In genomic region chr10:80805343-80806020, GRCh38 we compare ENCODE assay signal across 17 cellular contexts.
DNase-seq lines count a peak whose midpoint lies in the region; ATAC-seq, FAIRE-seq and TF ChIP-seq lines count a peak whose summit lies in the region.
"Had no signal": no experiment of that assay in that cellular context is flagged by ENCODE, and none has a peak within 500 bp of the region (broad histone marks: within the 10 kb centered on the region; RNA-seq: fewer than 3 reads in every experiment).

No MANE protein-coding gene starts in this region.

- no peak overlapping the region for H3K23ac ChIP-seq in H9 (ENCODE audit: insufficient read length, low read depth, low read length)
- H3K23ac ChIP-seq in mesendoderm (ENCODE audit: low read length), result no peak overlapping the region

- no peak overlapping the region for H3K27ac ChIP-seq in H9 (ENCODE audit: insufficient read length, low read depth, low read length)
- H3K27ac ChIP-seq in K562 (ENCODE audit: extremely low read depth, low read depth, low read length), result no peak overlapping the region
- H3K27ac ChIP-seq in mesendoderm (ENCODE audit: low read depth, low read length), result no peak overlapping the region
- H3K27ac ChIP-seq in GM23248, result no peak overlapping the region
- H3K27ac ChIP-seq: BLaER1 treated with 17β-estradiol and CSF1 and Interleukin-3, amounts not matched to agents 10 nM and 100 nM; HL-60 had no signal

- H3K4me3 Mint-ChIP-seq in H9, result no peak overlapping the region
- H3K4me3 Mint-ChIP-seq: B cell; CD8-positive, alpha-beta T cell had no signal

- in situ Hi-C loops in K562 (cut with MboI), result no loop called here
- in situ Hi-C loops in GM23248 (cut with MboI), result no loop called here

- no peaks in the 10 kb centered on the region for H3K9me2 ChIP-seq in GM23248 (ENCODE audit: insufficient read depth)

- peaks cover 6 to 22% (median 16%) of the 10 kb centered on the region in 3 experiments; a peak in 5 of 7 replicates for H3K36me3 Mint-ChIP-seq in H9 (ENCODE audit: insufficient read depth in 1 of 3, low read depth in 3 of 3)
- H3K36me3 Mint-ChIP-seq: CD8-positive, alpha-beta T cell had no signal

- no peaks in the 10 kb centered on the region for H3K4me1 ChIP-seq in H9 (ENCODE audit: insufficient read depth, low read length)
- H3K4me1 ChIP-seq in K562 (replicated peaks in 1 of 2; ENCODE audit: control insufficient read depth in 2 of 2, insufficient read depth in 2 of 2, low read length in 2 of 2), result no peaks in the 10 kb centered on the region
- H3K4me1 ChIP-seq in mesendoderm (ENCODE audit: control insufficient read depth, low read depth, low read length), result no peaks in the 10 kb centered on the region
- H3K4me1 ChIP-seq in GM23248 (ENCODE audit: insufficient read depth), result no peaks in the 10 kb centered on the region
- H3K4me1 ChIP-seq: BLaER1 treated with 17β-estradiol and CSF1 and Interleukin-3, amounts not matched to agents 10 nM and 100 nM had no signal

- no peak overlapping the region for H3T11ph ChIP-seq in H9 (ENCODE audit: low read length)

- H3K4me3 ChIP-seq in K562, result no peak overlapping the region
- H3K4me3 ChIP-seq in mesendoderm (ENCODE audit: low read length), result no peak overlapping the region
- H3K4me3 ChIP-seq in GM23248, result no peak overlapping the region
- H3K4me3 ChIP-seq: BLaER1 treated with 17β-estradiol and CSF1 and Interleukin-3, amounts not matched to agents 10 nM and 100 nM had no signal

- H4K20me1 ChIP-seq in H9 (ENCODE audit: control insufficient read depth, insufficient read depth, insufficient read length), result no peaks in the 10 kb centered on the region
- H4K20me1 ChIP-seq in K562 (replicated peaks; ENCODE audit: control insufficient read depth, insufficient read depth, low read length), result no peaks in the 10 kb centered on the region
- no peaks in the 10 kb centered on the region for H4K20me1 ChIP-seq in GM23248 (ENCODE audit: insufficient read depth)
- H4K20me1 ChIP-seq: BLaER1 treated with 17β-estradiol and CSF1 and Interleukin-3, amounts not matched to agents 10 nM and 100 nM had no signal

- H3K9ac ChIP-seq in H9 (ENCODE audit: extremely low read depth, insufficient read length, low read length) (no peak overlapping the region), K562 (ENCODE audit: insufficient read depth in 1 of 2, low read depth in 2 of 2, low read length in 2 of 2) (no peak overlapping the region), mesendoderm (ENCODE audit: low read length) (no peak overlapping the region), GM23248 (no peak overlapping the region)
- H3K9ac ChIP-seq: BLaER1 treated with 17β-estradiol and CSF1 and Interleukin-3, amounts not matched to agents 10 nM and 100 nM had no signal

- no peak overlapping the region for H4K8ac ChIP-seq in H9 (replicated peaks; ENCODE audit: insufficient read length, low read depth, low read length)
- no peak overlapping the region for H4K8ac ChIP-seq in mesendoderm (ENCODE audit: low read depth, low read length)

- no peak overlapping the region for H2BK120ac ChIP-seq in H9 (ENCODE audit: low read depth, low read length, poor library complexity, severe bottlenecking)
- peak overlapping the region; percentile 73 for H2BK120ac ChIP-seq in mesendoderm (ENCODE audit: low read depth, low read length)

- H3K56ac ChIP-seq in H9 (ENCODE audit: insufficient read length, low read depth, low read length) (no peak overlapping the region), mesendoderm (ENCODE audit: low read length) (no peak overlapping the region)

- H4K91ac ChIP-seq in H9 (ENCODE audit: insufficient read length, low read depth, low read length), result no peak overlapping the region

- H3K79me1 ChIP-seq in H9 (ENCODE audit: insufficient read depth, low read depth, low read length, poor library complexity, severe bottlenecking) (no peaks in the 10 kb centered on the region), mesendoderm (ENCODE audit: low read length) (no peaks in the 10 kb centered on the region)

- no peak for TF ChIP-seq RAD21 in K562 (CRISPR knock-in tag; conservative IDR thresholded peaks at IDR 0.05 in 1 of 2, IDR thresholded peaks at IDR 0.05 in 1 of 2)

- POLR2A ChIA-PET in K562 (lab: Yijun Ruan, JAX), result interaction anchor here (0.7 to 1.1 kb wide), 2 partner anchors 20 to 1253 kb away, joined by 3 read pairs; no protein-coding TSS in a partner anchor

- no peak overlapping the region for H3K4me2 ChIP-seq in H9 (ENCODE audit: insufficient read depth, insufficient read length, low read length)
- H3K4me2 ChIP-seq in K562 (ENCODE audit: insufficient read depth, low read length), result no peak overlapping the region
- no peak overlapping the region for H3K4me2 ChIP-seq in mesendoderm (ENCODE audit: low read length)
- no peak overlapping the region for H3K4me2 ChIP-seq in GM23248 (ENCODE audit: unreplicated experiment)
- H3K4me2 ChIP-seq: BLaER1 treated with 17β-estradiol and CSF1 and Interleukin-3, amounts not matched to agents 10 nM and 100 nM had no signal

- H3K36me3 ChIP-seq in K562 (ENCODE audit: control insufficient read depth, insufficient read depth, low read length) (no peaks in the 10 kb centered on the region), mesendoderm (ENCODE audit: control insufficient read depth, insufficient read depth, low read length) (no peaks in the 10 kb centered on the region), GM23248 (ENCODE audit: low read depth) (no peaks in the 10 kb centered on the region)
- H3K36me3 ChIP-seq: BLaER1 treated with 17β-estradiol and CSF1 and Interleukin-3, amounts not matched to agents 10 nM and 100 nM had no signal

- no peak overlapping the region for H2BK20ac ChIP-seq in H9 (ENCODE audit: low read depth, low read length, poor library complexity, severe bottlenecking)

- no peak for TF ChIP-seq EP300 in K562 (IDR thresholded peaks at IDR 0.05; ENCODE audit: low read length)

- H3K9me3 ChIP-seq in H9 (ENCODE audit: control insufficient read depth, low read depth, low read length), result peaks cover 8% of the 10 kb centered on the region
- H3K9me3 ChIP-seq in K562 (replicated peaks; ENCODE audit: control insufficient read depth, insufficient read depth, low read depth, low read length), result peaks cover 2% of the 10 kb centered on the region; the same call in 1 of the 2 replicates
- no peaks in the 10 kb centered on the region for H3K9me3 ChIP-seq in GM23248 (ENCODE audit: low read depth)

- no peak for TF ChIP-seq POLR2A in K562 (conservative IDR thresholded peaks at IDR 0.05)

- H3K79me2 ChIP-seq in H9 (ENCODE audit: insufficient read depth, low read length) (no peaks in the 10 kb centered on the region), K562 (ENCODE audit: control insufficient read depth, insufficient read depth, low read length) (no peaks in the 10 kb centered on the region), mesendoderm (ENCODE audit: control insufficient read depth, insufficient read depth, low read length) (no peaks in the 10 kb centered on the region), GM23248 (ENCODE audit: insufficient read depth) (no peaks in the 10 kb centered on the region)

- H4K5ac ChIP-seq in H9 (ENCODE audit: insufficient read length, low read depth, low read length) (no peak overlapping the region), mesendoderm (ENCODE audit: low read length) (no peak overlapping the region)

- no peak for FAIRE-seq in K562 (lab: Jason Lieb, UNC)
- FAIRE-seq: HTR-8/SVneo had no signal

- no peaks in the 10 kb centered on the region for H3K27me3 ChIP-seq in H9 (ENCODE audit: insufficient read depth, low read length)
- no peaks in the 10 kb centered on the region for H3K27me3 ChIP-seq in K562 (ENCODE audit: control insufficient read depth in 2 of 2, insufficient read depth in 2 of 2, low read length in 2 of 2)
- H3K27me3 ChIP-seq in mesendoderm (ENCODE audit: insufficient read depth, low read length, poor library complexity), result no peaks in the 10 kb centered on the region
- H3K27me3 ChIP-seq in GM23248 (replicated peaks; ENCODE audit: insufficient read depth), result no peaks in the 10 kb centered on the region
- H3K27me3 ChIP-seq: BLaER1 treated with 17β-estradiol and CSF1 and Interleukin-3, amounts not matched to agents 10 nM and 100 nM had no signal

- H3K14ac ChIP-seq in H9 (ENCODE audit: insufficient read depth, low read length), result no peak overlapping the region

- H3K18ac ChIP-seq in H9 (ENCODE audit: insufficient read length, low read depth, low read length) (no peak overlapping the region), mesendoderm (ENCODE audit: low read length) (no peak overlapping the region)

- no peaks in the 10 kb centered on the region for H3K27me3 Mint-ChIP-seq in H9 (ENCODE audit: low read depth)

- TF ChIP-seq CTCF in H9 (conservative IDR thresholded peaks at IDR 0.05) (no peak), K562 (IDR thresholded peaks at IDR 0.05 in 2 of 3, conservative IDR thresholded peaks at IDR 0.05 in 1 of 3; ENCODE audit: insufficient read depth in 2 of 3, low read depth in 1 of 3, low read length in 3 of 3) (no peak)

- peak; percentile 38 for DNase-seq in H9
- DNase-seq in K562 (ENCODE audit: extremely low read depth in 1 of 4, low spot score in 3 of 4), result no peak
- DNase-seq in mesendoderm, result peak; percentile 11
- no peak for DNase-seq in GM23248
- DNase-seq in effector CD4-positive, alpha-beta T cell, result no peak
- DNase-seq in HT-29 (ENCODE audit: low spot score), result no peak
- DNase-seq: CD8-positive, alpha-beta T cell; COR-L47; DMS79 treated with DMSO at 0.1 percent for 48 hours; GF-D8; HCEC 1CT; IMR-90; KBM-7 had no signal

- H2AK5ac ChIP-seq in H9 (ENCODE audit: insufficient read length, low read length) (no peak overlapping the region), mesendoderm (ENCODE audit: low read length) (no peak overlapping the region)

- peak overlapping the region in 1 of 3 experiments; percentile 27; a peak in 1 of 7 replicates for H3K27ac Mint-ChIP-seq in H9
- H3K27ac Mint-ChIP-seq: B cell; CD8-positive, alpha-beta T cell had no signal

- ATAC-seq in K562, result no peak
- ATAC-seq: CD8-positive, alpha-beta T cell had no signal

- H2AFZ ChIP-seq in H9 (ENCODE audit: low read length) (no peak overlapping the region), K562 (ENCODE audit: low read depth, low read length) (peak overlapping the region; percentile 1; the same call in 1 of the 2 replicates), GM23248 (no peak overlapping the region)

- no peaks in the 10 kb centered on the region for H3K4me1 Mint-ChIP-seq in H9
- H3K4me1 Mint-ChIP-seq: B cell had no signal

- no CpG with 5 or more reads among the region's 2 CpGs for WGBS in H9 (ENCODE audit: extremely low coverage, insufficient read length, low lambda C conversion rate)
- 20% methylated on average over 2 of the region's 2 CpGs for WGBS in K562 (ENCODE audit: insufficient coverage, low coverage, missing lambda C conversion rate)
- no CpG with 5 or more reads among the region's 2 CpGs for WGBS in mesendoderm (ENCODE audit: extremely low coverage, insufficient coverage, low lambda C conversion rate)
- 4 to 5% methylated on average over 2 of the region's 2 CpGs for WGBS in GM23248 (ENCODE audit: low coverage in 1 of 2, low lambda C conversion rate in 2 of 2, missing lambda C conversion rate in 2 of 2), 2 experiments

- no peak overlapping the region for H3K4ac ChIP-seq in H9 (ENCODE audit: low read depth, low read length)
- H3K4ac ChIP-seq in mesendoderm (ENCODE audit: low read depth, low read length), result no peak overlapping the region

- H3K9me1 ChIP-seq in K562 (ENCODE audit: control insufficient read depth, insufficient read depth, low read length), result no peaks in the 10 kb centered on the region

- H2BK15ac ChIP-seq in H9 (ENCODE audit: low read depth, low read length) (no peak overlapping the region), mesendoderm (replicated peaks; ENCODE audit: low read depth) (no peak overlapping the region)

- H2BK5ac ChIP-seq in H9 (ENCODE audit: insufficient read length, low read length) (no peak overlapping the region), mesendoderm (ENCODE audit: low read length) (no peak overlapping the region)

- no peaks in the 10 kb centered on the region for H3K23me2 ChIP-seq in H9 (ENCODE audit: insufficient read length, low read depth, low read length, poor library complexity, severe bottlenecking)

- CTCF ChIA-PET in K562 (lab: Yijun Ruan, JAX; ENCODE audit: low intra/inter-chr PET ratio), result no interaction called here

- no peak overlapping the region for H2BK12ac ChIP-seq in H9 (ENCODE audit: insufficient read length, low read depth, low read length)

- no TSS peak for BruUV-seq in K562 (replicated peaks; lab: Mats Ljungman, UMichigan)

- no peaks in the 10 kb centered on the region for H3F3A ChIP-seq in GM23248 (ENCODE audit: insufficient read depth)

- intact Hi-C loops in K562 (cut with micrococcal nuclease), result no loop called here

- peaks cover 15% of the 10 kb centered on the region in 2 experiments; a peak in 4 of 5 replicates for H3K9me3 Mint-ChIP-seq in H9

Comparison
In these comparisons a context has a peak if more than half of its experiments do, and no peak if none do; other contexts are left out.
1. DNase-seq: peak in H9 (single experiment) and mesendoderm (single experiment); none in K562 (0 of 4), GM23248 (single experiment), effector CD4-positive, alpha-beta T cell (single experiment) and HT-29 (single experiment).